Comparison of ENCODE assay signal across 28 cellular contexts in the genomic region with DNA sequence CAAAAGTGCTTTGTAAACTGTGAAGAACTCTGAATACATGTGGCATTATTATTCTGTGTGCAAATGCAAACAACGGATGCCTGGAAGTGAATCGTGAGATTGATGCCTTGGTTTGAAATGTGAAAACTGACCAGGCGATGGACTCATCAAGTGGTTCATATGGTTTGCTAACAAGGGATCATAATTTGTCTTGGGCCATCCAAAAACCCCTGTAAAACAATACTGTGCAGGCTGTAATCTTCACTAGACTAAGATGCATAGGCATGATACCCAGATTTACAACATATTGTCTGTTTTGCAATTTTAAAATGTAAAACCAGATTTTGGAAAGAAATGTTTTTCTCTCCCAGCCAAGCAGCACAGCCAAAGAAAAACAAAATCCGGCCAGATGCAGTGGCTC.
"Had no signal": no experiment of that assay in that cellular context is flagged by ENCODE, and none has a peak within 500 bp of the region (broad histone marks: within the 10 kb centered on the region; RNA-seq: fewer than 3 reads in every experiment).

No MANE protein-coding gene starts in this region.

- H3K4me1 Mint-ChIP-seq: stimulated activated effector memory CD8-positive, alpha-beta T cell treated with anti-CD3 and anti-CD28 coated beads, Interleukin-12 subunit alpha, Interleukin-12 subunit beta, amount 100 ng/mL, for 72 hours; stimulated activated memory B cell treated with anti-CD40 and anti-IgM and Interleukin-4, amounts not matched to agents 10 μg/mL and 1 μg/mL and 100 μg/mL, for 72 hours; stimulated activated naive B cell treated with anti-CD40 and anti-IgM and Interleukin-4, amounts not matched to agents 10 μg/mL and 1 μg/mL and 100 μg/mL, for 72 hours; stimulated activated naive CD8-positive, alpha-beta T cell treated with anti-CD3 and anti-CD28 coated beads, Interleukin-15, amount 100 ng/mL, for 72 hours had no signal

- H3K9me3 ChIP-seq: stomach, suprapubic skin, testis, thoracic aorta, thyroid gland, tibial artery, tibial nerve, transverse colon, upper lobe of left lung, upper lobe of right lung, uterus, vagina had no signal

- DNase-seq: stimulated activated CD4-positive, alpha-beta T cell treated with anti-CD3 and anti-CD28 coated beads, Interleukin-2, amount 100 ng/mL, for 48 hours; stimulated activated CD4-positive, alpha-beta T cell treated with anti-CD3 and anti-CD28 coated beads, Interleukin-4, amount 100 ng/mL, for 1 hour; stimulated activated CD4-positive, alpha-beta T cell treated with anti-CD3 and anti-CD28 coated beads, Interleukin-4, amount 100 ng/mL, for 24 hours; stimulated activated CD4-positive, alpha-beta T cell treated with anti-CD3 and anti-CD28 coated beads, Interleukin-4, amount 100 ng/mL, for 4 hours; stimulated activated CD8-positive, alpha-beta memory T cell treated with anti-CD3 and anti-CD28 coated beads, Interleukin-4, amount 100 ng/mL, for 48 hours; stimulated activated naive B cell treated with anti-CD40 and anti-IgM and Interleukin-4, amounts not matched to agents 10 μg/mL and 1 μg/mL and 100 μg/mL, for 72 hours; stimulated activated naive CD4-positive, alpha-beta T cell; stimulated activated naive CD4-positive, alpha-beta T cell treated with Interleukin-2 at 50 U/mL for 16 hours; stimulated activated naive CD8-positive, alpha-beta T cell treated with anti-CD3 and anti-CD28 coated beads, Interleukin-15, amount 100 ng/mL, for 72 hours; stimulated activated naive CD8-positive, alpha-beta T cell treated with anti-CD3 and anti-CD28 coated beads, Interleukin-15, Interleukin-2, amounts not matched to agents 100 U/mL and 50 U/mL, for 24 hours; stomach; substantia nigra; testis; thyroid gland; tibial artery; transverse colon; trophoblast cell; upper lobe of left lung; upper lobe of right lung; uterus had no signal

- H3K9me3 Mint-ChIP-seq: stimulated activated effector memory CD8-positive, alpha-beta T cell treated with anti-CD3 and anti-CD28 coated beads, Interleukin-12 subunit alpha, Interleukin-12 subunit beta, amount 100 ng/mL, for 72 hours; stimulated activated memory B cell treated with anti-CD40 and anti-IgM and Interleukin-4, amounts not matched to agents 10 μg/mL and 1 μg/mL and 100 μg/mL, for 72 hours; stimulated activated naive B cell treated with anti-CD40 and anti-IgM and Interleukin-4, amounts not matched to agents 10 μg/mL and 1 μg/mL and 100 μg/mL, for 72 hours; stimulated activated naive CD8-positive, alpha-beta T cell treated with anti-CD3 and anti-CD28 coated beads, Interleukin-15, amount 100 ng/mL, for 72 hours; stimulated activated naive CD8-positive, alpha-beta T cell treated with anti-CD3 and anti-CD28 coated beads, Interleukin-15, Interleukin-2, amounts not matched to agents 100 ng/mL and 50 ng/mL, for 24 hours had no signal

- H3K4me3 ChIP-seq: stomach, suprapubic skin, testis, thoracic aorta, thyroid gland, tibial artery, tibial nerve, transverse colon, upper lobe of left lung, upper lobe of right lung, uterus, vagina had no signal

- H3K4me3 Mint-ChIP-seq: stimulated activated effector memory CD8-positive, alpha-beta T cell treated with anti-CD3 and anti-CD28 coated beads, Interleukin-12 subunit alpha, Interleukin-12 subunit beta, amount 100 ng/mL, for 72 hours; stimulated activated memory B cell treated with anti-CD40 and anti-IgM and Interleukin-4, amounts not matched to agents 10 μg/mL and 1 μg/mL and 100 μg/mL, for 72 hours; stimulated activated naive B cell treated with anti-CD40 and anti-IgM and Interleukin-4, amounts not matched to agents 10 μg/mL and 1 μg/mL and 100 μg/mL, for 72 hours; stimulated activated naive CD8-positive, alpha-beta T cell treated with anti-CD3 and anti-CD28 coated beads, Interleukin-15, amount 100 ng/mL, for 72 hours; stimulated activated naive CD8-positive, alpha-beta T cell treated with anti-CD3 and anti-CD28 coated beads, Interleukin-15, Interleukin-2, amounts not matched to agents 100 ng/mL and 50 ng/mL, for 24 hours; type B pancreatic cell had no signal

- H3K36me3 ChIP-seq: stomach, suprapubic skin, thoracic aorta, thyroid gland, tibial artery, tibial nerve, transverse colon, upper lobe of left lung, upper lobe of right lung, uterus, vagina had no signal

- H3K4me1 ChIP-seq: transverse colon, uterus had no signal

- H3K27ac ChIP-seq: stomach, suprapubic skin, testis, thoracic aorta, thyroid gland, tibial artery, transverse colon, upper lobe of left lung, upper lobe of right lung, vagina had no signal

- H3K27me3 Mint-ChIP-seq: stimulated activated naive CD8-positive, alpha-beta T cell treated with anti-CD3 and anti-CD28 coated beads, Interleukin-15, amount 100 ng/mL, for 72 hours; type B pancreatic cell had no signal

- H3K27ac Mint-ChIP-seq: stimulated activated effector memory CD8-positive, alpha-beta T cell treated with anti-CD3 and anti-CD28 coated beads, Interleukin-12 subunit alpha, Interleukin-12 subunit beta, amount 100 ng/mL, for 72 hours; stimulated activated memory B cell treated with anti-CD40 and anti-IgM and Interleukin-4, amounts not matched to agents 10 μg/mL and 1 μg/mL and 100 μg/mL, for 72 hours; stimulated activated naive B cell treated with anti-CD40 and anti-IgM and Interleukin-4, amounts not matched to agents 10 μg/mL and 1 μg/mL and 100 μg/mL, for 72 hours; stimulated activated naive CD8-positive, alpha-beta T cell treated with anti-CD3 and anti-CD28 coated beads, Interleukin-15, amount 100 ng/mL, for 72 hours; stimulated activated naive CD8-positive, alpha-beta T cell treated with anti-CD3 and anti-CD28 coated beads, Interleukin-15, Interleukin-2, amounts not matched to agents 100 ng/mL and 50 ng/mL, for 24 hours; type B pancreatic cell had no signal

- H3K27me3 ChIP-seq: stomach, suprapubic skin, testis, thyroid gland, tibial artery, tibial nerve, transverse colon, upper lobe of left lung, upper lobe of right lung, uterus, vagina had no signal

- H3K36me3 Mint-ChIP-seq: stimulated activated effector memory CD8-positive, alpha-beta T cell treated with anti-CD3 and anti-CD28 coated beads, Interleukin-12 subunit alpha, Interleukin-12 subunit beta, amount 100 ng/mL, for 72 hours; stimulated activated memory B cell treated with anti-CD40 and anti-IgM and Interleukin-4, amounts not matched to agents 10 μg/mL and 1 μg/mL and 100 μg/mL, for 72 hours; stimulated activated naive B cell treated with anti-CD40 and anti-IgM and Interleukin-4, amounts not matched to agents 10 μg/mL and 1 μg/mL and 100 μg/mL, for 72 hours; type B pancreatic cell had no signal

- ATAC-seq: stimulated activated effector memory CD8-positive, alpha-beta T cell treated with anti-CD3 and anti-CD28 coated beads, Interleukin-12 subunit alpha, Interleukin-12 subunit beta, amount 100 ng/mL, for 72 hours; stimulated activated memory B cell treated with anti-CD40 and anti-IgM and Interleukin-4, amounts not matched to agents 10 μg/mL and 1 μg/mL and 100 μg/mL, for 72 hours; stimulated activated naive B cell treated with anti-CD40 and anti-IgM and Interleukin-4, amounts not matched to agents 10 μg/mL and 1 μg/mL and 100 μg/mL, for 72 hours; stimulated activated naive CD8-positive, alpha-beta T cell treated with anti-CD3 and anti-CD28 coated beads, Interleukin-15, amount 100 ng/mL, for 72 hours; stimulated activated naive CD8-positive, alpha-beta T cell treated with anti-CD3 and anti-CD28 coated beads, Interleukin-15, Interleukin-2, amounts not matched to agents 100 U/mL and 50 U/mL, for 24 hours; upper lobe of right lung had no signal
